Comparison of ENCODE assay signal across 10 cellular contexts in the genomic region with DNA sequence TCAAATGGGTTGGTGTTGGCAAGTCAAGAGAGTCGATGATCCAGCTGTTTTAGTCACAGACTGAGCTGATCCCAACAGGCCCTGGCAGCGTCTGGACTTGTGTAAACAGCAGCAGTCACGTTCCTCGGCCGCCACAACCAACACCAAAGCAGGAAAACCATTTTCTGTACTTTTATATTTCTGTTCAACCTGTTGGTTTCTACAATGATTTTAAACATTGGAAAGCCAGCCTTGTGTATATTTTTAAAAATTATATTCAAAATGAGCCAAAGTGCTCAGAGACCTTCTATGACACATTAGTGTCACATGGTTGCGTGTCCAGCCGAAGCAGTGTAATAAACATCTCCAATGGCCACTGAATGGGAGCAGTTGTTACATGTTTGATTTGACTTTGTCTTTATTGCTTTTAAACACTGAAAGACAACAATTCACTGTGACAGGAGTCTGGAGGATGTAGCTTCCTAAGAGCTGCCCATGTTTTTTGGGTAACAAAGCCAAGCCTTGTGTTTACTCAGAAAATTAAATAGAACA. TPM values are rescaled to one million over a fixed set of nuclear protein-coding genes. Genes with fewer than 3 reads are reported as not detected.
DNase-seq lines count a peak whose midpoint lies in the region; TF ChIP-seq lines count a peak whose summit lies in the region.
"Had no signal": no experiment of that assay in that cellular context is flagged by ENCODE, and none has a peak within 500 bp of the region (broad histone marks: within the 10 kb centered on the region; RNA-seq: fewer than 3 reads in every experiment).

No MANE protein-coding gene starts in this region.

- H3K4me1 ChIP-seq in esophagus (ENCODE audit: control insufficient read depth in 2 of 2, insufficient read depth in 2 of 2, low read length in 1 of 2) (peaks cover 2 to 31% of the 10 kb centered on the region in 2 donors), mesenchymal stem cell (ENCODE audit: control insufficient read depth, insufficient read depth, low read depth, low read length) (peaks cover 26% of the 10 kb centered on the region), urinary bladder (ENCODE audit: insufficient read depth) (peaks cover 6% of the 10 kb centered on the region), SK-N-SH (ENCODE audit: control insufficient read depth in 1 of 2, insufficient read depth in 2 of 2, low read depth in 1 of 2, low read length in 1 of 2) (peaks cover 0 to 1% of the 10 kb centered on the region in 2 experiments; a peak in 1 of 4 replicates)

- H3K9me3 ChIP-seq in esophagus (ENCODE audit: control insufficient read depth in 2 of 2, insufficient read depth in 1 of 2, low read depth in 1 of 2, low read length in 1 of 2) (no peaks in the 10 kb centered on the region), mesenchymal stem cell (ENCODE audit: control insufficient read depth, low read length) (no peaks in the 10 kb centered on the region), SK-N-SH (no peaks in the 10 kb centered on the region)

- H3K4me2 ChIP-seq in mesenchymal stem cell (ENCODE audit: low read length, poor library complexity, severe bottlenecking), result no peak overlapping the region
- no peak overlapping the region for H3K4me2 ChIP-seq in SK-N-SH

- H4K91ac ChIP-seq in mesenchymal stem cell (ENCODE audit: low read length), result no peak overlapping the region

- peaks cover 7% of the 10 kb centered on the region for H3F3A ChIP-seq in SK-N-SH (replicated peaks; ENCODE audit: insufficient read depth)

- peaks cover 0 to 7% of the 10 kb centered on the region in 2 donors for H3K36me3 ChIP-seq in esophagus (ENCODE audit: control insufficient read depth in 2 of 2, insufficient read depth in 2 of 2, low read length in 1 of 2)
- H3K36me3 ChIP-seq in mesenchymal stem cell (ENCODE audit: control insufficient read depth in 1 of 2, insufficient read depth in 2 of 2, low read depth in 1 of 2, low read length in 2 of 2), result peaks cover 0 to 9% of the 10 kb centered on the region in 2 experiments
- no peaks in the 10 kb centered on the region for H3K36me3 ChIP-seq in urinary bladder (ENCODE audit: insufficient read depth)
- peaks cover 0 to 5% of the 10 kb centered on the region in 2 experiments for H3K36me3 ChIP-seq in SK-N-SH (replicated peaks in 1 of 2; ENCODE audit: control insufficient read depth in 1 of 2, insufficient read depth in 2 of 2, low read length in 1 of 2)

- 24 to 46% methylated on average over 7 of the region's 7 CpGs for WGBS in esophagus, 2 donors
- WGBS in mesenchymal stem cell, result 39% methylated on average over 4 of the region's 7 CpGs
- WGBS in urinary bladder, result 32% methylated on average over 7 of the region's 7 CpGs
- WGBS in SK-N-SH (ENCODE audit: low lambda C conversion rate), result 80% methylated on average over 7 of the region's 7 CpGs

- DNase-seq in NCI-H2029 (lab: John Stamatoyannopoulos, UW), result peak; percentile 63
- DNase-seq in NCI-H2029 treated with DMSO at 0.1 percent for 48 hours (lab: John Stamatoyannopoulos, UW), result no peak
- DNase-seq in mesenchymal stem cell, result peak; percentile 76
- no peak for DNase-seq in NK-92 (lab: John Stamatoyannopoulos, UW; ENCODE audit: unreplicated experiment)
- DNase-seq in SK-N-SH, result no peak
- DNase-seq in GOT3 (lab: John Stamatoyannopoulos, UW), result no peak
- DNase-seq: OCI-M1 had no signal

- TF ChIP-seq EP300 in SK-N-SH (IDR thresholded peaks at IDR 0.05; ENCODE audit: borderline replicate concordance in 1 of 2, low read depth in 1 of 2, low read length in 1 of 2), result no peak

- no peak overlapping the region for H3K23ac ChIP-seq in mesenchymal stem cell (ENCODE audit: low read length in 2 of 2)

- no peak overlapping the region for H4K8ac ChIP-seq in mesenchymal stem cell (ENCODE audit: low read length)

- no peak overlapping the region for H2BK15ac ChIP-seq in mesenchymal stem cell (ENCODE audit: low read depth, poor library complexity, severe bottlenecking)

- H2AK5ac ChIP-seq in mesenchymal stem cell (ENCODE audit: low read length, severe bottlenecking), result no peak overlapping the region

- POLR2A ChIA-PET in SK-N-SH (lab: Yijun Ruan, JAX), result no interaction called here

- H3K14ac ChIP-seq in mesenchymal stem cell (ENCODE audit: low read length in 2 of 2), result no peak overlapping the region

- H4K20me1 ChIP-seq in SK-N-SH (ENCODE audit: insufficient read depth), result no peaks in the 10 kb centered on the region

- H3K79me1 ChIP-seq in mesenchymal stem cell (replicated peaks; ENCODE audit: low read length, poor library complexity, severe bottlenecking), result peaks cover 1% of the 10 kb centered on the region

- H3K9me2 ChIP-seq in SK-N-SH, result no peaks in the 10 kb centered on the region

- H2BK120ac ChIP-seq in mesenchymal stem cell (ENCODE audit: low read depth, low read length), result no peak overlapping the region

- CTCF ChIA-PET in SK-N-SH (lab: Yijun Ruan, JAX), result no interaction called here

- peak overlapping the region; percentile 72 for H3K9ac ChIP-seq in mesenchymal stem cell (ENCODE audit: low read length)
- no peak overlapping the region for H3K9ac ChIP-seq in SK-N-SH

- peak overlapping the region; percentile 68 to 71 for H3K27ac ChIP-seq in esophagus (ENCODE audit: low read depth in 2 of 2, low read length in 1 of 2)
- no peak overlapping the region for H3K27ac ChIP-seq in mesenchymal stem cell (ENCODE audit: low read length, poor library complexity, severe bottlenecking)
- peak overlapping the region; percentile 84 for H3K27ac ChIP-seq in urinary bladder (ENCODE audit: low read depth)
- H3K27ac ChIP-seq in SK-N-SH (ENCODE audit: low read depth in 2 of 2, low read length in 1 of 2), result no peak overlapping the region

- H3K4me3 ChIP-seq in esophagus (ENCODE audit: low read depth in 1 of 2, low read length in 2 of 2) (no peak overlapping the region), mesenchymal stem cell (ENCODE audit: insufficient read depth in 1 of 2, low read depth in 1 of 2, low read length in 2 of 2) (peak overlapping the region in 1 of 2 experiments; percentile 34), urinary bladder (ENCODE audit: low read depth, low read length) (no peak overlapping the region), SK-N-SH (ENCODE audit: low read depth in 2 of 2, low read length in 1 of 2) (no peak overlapping the region)
- H3K4me3 ChIP-seq: K562 had no signal

- no peaks in the 10 kb centered on the region for H3K27me3 ChIP-seq in esophagus (ENCODE audit: control insufficient read depth in 1 of 2, insufficient read depth in 2 of 2, low read length in 2 of 2)
- no peaks in the 10 kb centered on the region for H3K27me3 ChIP-seq in mesenchymal stem cell (ENCODE audit: control insufficient read depth in 1 of 2, insufficient read depth in 1 of 2, low read length in 2 of 2)
- no peaks in the 10 kb centered on the region for H3K27me3 ChIP-seq in SK-N-SH (ENCODE audit: insufficient read depth)

- H2AFZ ChIP-seq in mesenchymal stem cell (ENCODE audit: low read depth, low read length) (no peak overlapping the region), SK-N-SH (ENCODE audit: low read depth) (no peak overlapping the region)

- TF ChIP-seq RAD21 in SK-N-SH (IDR thresholded peaks at IDR 0.05; ENCODE audit: low read length), result no peak

- H3K4ac ChIP-seq in mesenchymal stem cell (ENCODE audit: low read depth in 1 of 2, low read length in 2 of 2), result no peak overlapping the region

- H2BK5ac ChIP-seq in mesenchymal stem cell (ENCODE audit: low read depth, low read length, poor library complexity, severe bottlenecking), result no peak overlapping the region

- no peak overlapping the region for H3K18ac ChIP-seq in mesenchymal stem cell (ENCODE audit: low read depth in 1 of 2, low read length in 2 of 2)

- H3K79me2 ChIP-seq in SK-N-SH (ENCODE audit: insufficient read depth), result no peaks in the 10 kb centered on the region

- H2BK12ac ChIP-seq in mesenchymal stem cell (ENCODE audit: low read length in 2 of 2), result no peak overlapping the region

- no peak for TF ChIP-seq CTCF in SK-N-SH (IDR thresholded peaks at IDR 0.05)

RNA-seq across cellular contexts. Expression of a gene that starts 5.9 kb away (rescaled TPM):
- polyA plus RNA-seq in esophagus, result 100 to 1,000 TPM in 1 of 2 donors, 10 to 100 TPM in 1; 60.5 to 159 TPM
- polyA plus RNA-seq in mesenchymal stem cell (2013, experiment 1 of 2), result 68.6 TPM
- polyA plus RNA-seq in mesenchymal stem cell (2013, experiment 2 of 2), result 73.5 TPM
- 39.9 TPM for total RNA-seq in urinary bladder
- polyA plus RNA-seq in urinary bladder, result 280 TPM
- 122 and 137 TPM in 2 replicates for polyA plus RNA-seq in SK-N-SH (2012; rRNA removed)
- polyA plus RNA-seq in SK-N-SH (2012; cell fraction: cytosol; rRNA removed), result 57.2 and 97.8 TPM in 2 replicates
- 109 and 142 TPM in 2 replicates for polyA plus RNA-seq in SK-N-SH (2012; cell fraction: nucleus; rRNA removed)

RNA-seq across cellular contexts. Expression of a gene that starts 23.0 kb away (rescaled TPM):
- 10 to 100 TPM in 1 of 2 donors, 1 to 10 TPM in 1; 5.8 to 10.2 TPM for polyA plus RNA-seq in esophagus
- polyA plus RNA-seq in mesenchymal stem cell (2013, experiment 1 of 2), result 5.2 TPM
- 4.8 TPM for polyA plus RNA-seq in mesenchymal stem cell (2013, experiment 2 of 2)
- total RNA-seq in urinary bladder, result 5.4 TPM
- polyA plus RNA-seq in urinary bladder, result 8.4 TPM
- polyA plus RNA-seq in SK-N-SH (2012; rRNA removed), result 11.8 and 14.3 TPM in 2 replicates
- 11.0 and 11.2 TPM in 2 replicates for polyA plus RNA-seq in SK-N-SH (2012; cell fraction: cytosol; rRNA removed)
- 44.6 and 48.8 TPM in 2 replicates for polyA plus RNA-seq in SK-N-SH (2012; cell fraction: nucleus; rRNA removed)

RNA-seq across cellular contexts. Expression of a gene that starts 48.5 kb away (rescaled TPM):
- polyA plus RNA-seq in esophagus (10 to 100 TPM; 62.6 to 62.9 TPM), urinary bladder (162 TPM), SK-N-SH (2012; rRNA removed) (185 and 198 TPM in 2 replicates)
- polyA plus RNA-seq in mesenchymal stem cell (2013, experiment 1 of 2), result 106 TPM
- 108 TPM for polyA plus RNA-seq in mesenchymal stem cell (2013, experiment 2 of 2)
- total RNA-seq in urinary bladder, result 70.3 TPM
- 99.2 and 137 TPM in 2 replicates for polyA plus RNA-seq in SK-N-SH (2012; cell fraction: cytosol; rRNA removed)
- polyA plus RNA-seq in SK-N-SH (2012; cell fraction: nucleus; rRNA removed), result 365 and 420 TPM in 2 replicates

RNA-seq across cellular contexts. Expression of a gene that starts 53.9 kb away (rescaled TPM):
- polyA plus RNA-seq in esophagus (1 to 10 TPM; 5.0 TPM), urinary bladder (6.3 TPM), SK-N-SH (2012; rRNA removed) (2.9 and 3.1 TPM in 2 replicates)
- polyA plus RNA-seq in mesenchymal stem cell (2013, experiment 1 of 2), result 1.8 TPM
- 1.6 TPM for polyA plus RNA-seq in mesenchymal stem cell (2013, experiment 2 of 2)
- 3.5 TPM for total RNA-seq in urinary bladder
- 1.4 and 2.2 TPM in 2 replicates for polyA plus RNA-seq in SK-N-SH (2012; cell fraction: cytosol; rRNA removed)
- 1.7 TPM in 2 replicates for polyA plus RNA-seq in SK-N-SH (2012; cell fraction: nucleus; rRNA removed)

RNA-seq across cellular contexts. Expression of a gene that starts 57.6 kb away (rescaled TPM):
- polyA plus RNA-seq in esophagus (10 to 100 TPM; 26.6 to 41.9 TPM), urinary bladder (54.2 TPM), SK-N-SH (2012; rRNA removed) (20.1 and 32.5 TPM in 2 replicates)
- polyA plus RNA-seq in mesenchymal stem cell (2013, experiment 1 of 2), result 59.1 TPM
- 55.9 TPM for polyA plus RNA-seq in mesenchymal stem cell (2013, experiment 2 of 2)
- total RNA-seq in urinary bladder, result 20.6 TPM
- 15.4 and 20.2 TPM in 2 replicates for polyA plus RNA-seq in SK-N-SH (2012; cell fraction: cytosol; rRNA removed)
- polyA plus RNA-seq in SK-N-SH (2012; cell fraction: nucleus; rRNA removed), result 97.9 and 115 TPM in 2 replicates

Comparison
In these comparisons a context has a peak if more than half of its experiments do, and no peak if none do; other contexts are left out.
1. DNase-seq: peak in NCI-H2029 (single experiment) and mesenchymal stem cell (single experiment); none in NCI-H2029 treated with DMSO at 0.1 percent for 48 hours (single experiment), NK-92 (single experiment), SK-N-SH (single experiment) and GOT3 (single experiment).
2. H3K27ac ChIP-seq: peak in esophagus (2 of 2) and urinary bladder (single experiment); none in mesenchymal stem cell (single experiment) and SK-N-SH (0 of 2).